21 cellular contexts compared by ENCODE assay signal in the genomic region with DNA sequence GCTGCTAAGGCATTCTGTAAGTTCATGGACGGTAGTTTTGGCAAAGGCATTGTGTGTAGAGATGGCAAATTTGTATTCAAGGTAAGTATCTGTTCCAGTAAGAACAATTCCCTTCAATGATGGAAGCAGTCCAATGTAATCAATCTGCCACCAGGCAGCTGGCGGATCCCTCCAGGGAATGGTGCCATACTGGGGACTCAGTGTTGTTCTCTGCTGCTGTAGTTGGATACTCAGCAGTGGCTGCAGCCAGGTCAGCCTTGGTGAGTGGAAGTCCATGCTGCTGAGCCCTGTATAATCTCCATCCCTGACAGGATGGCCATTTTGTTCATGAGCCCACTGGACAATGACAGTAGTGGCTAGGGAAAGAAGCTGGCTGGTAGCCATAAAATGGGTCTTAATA.
DNase-seq lines count a peak whose midpoint lies in the region; TF ChIP-seq lines count a peak whose summit lies in the region.
"Had no signal": no experiment of that assay in that cellular context is flagged by ENCODE, and none has a peak within 500 bp of the region (broad histone marks: within the 10 kb centered on the region; RNA-seq: fewer than 3 reads in every experiment).

No MANE protein-coding gene starts in this region.

- H3K36me3 ChIP-seq in tibial nerve = no peaks in the 10 kb centered on the region
- H3K36me3 ChIP-seq: BLaER1 treated with 17β-estradiol and CSF1 and Interleukin-3, amounts not matched to agents 10 nM and 100 nM had no signal

- no peaks in the 10 kb centered on the region for H3K4me1 ChIP-seq in tibial nerve
- H3K4me1 ChIP-seq: BLaER1 treated with 17β-estradiol and CSF1 and Interleukin-3, amounts not matched to agents 10 nM and 100 nM had no signal

- no peak overlapping the region for H3K4me3 Mint-ChIP-seq in activated naive CD4-positive, alpha-beta T cell treated with anti-CD3 and anti-CD28 coated beads for 36 hours
- H3K4me3 Mint-ChIP-seq: CD4-positive, alpha-beta memory T cell; IgD-negative memory B cell; T-helper 1 cell treated with Interleukin-12 subunit alpha and Interleukin-12 subunit beta and Interleukin-4 antibody, amounts not matched to agents 30 μg/mL and 1 μg/mL, for 36 hours had no signal

- no peaks in the 10 kb centered on the region for H3K27me3 ChIP-seq in tibial nerve
- H3K27me3 ChIP-seq: BLaER1 treated with 17β-estradiol and CSF1 and Interleukin-3, amounts not matched to agents 10 nM and 100 nM had no signal

- H3K4me1 Mint-ChIP-seq in activated naive CD4-positive, alpha-beta T cell treated with anti-CD3 and anti-CD28 coated beads for 36 hours (ENCODE audit: low read depth) = no peaks in the 10 kb centered on the region
- H3K4me1 Mint-ChIP-seq: CD4-positive, alpha-beta memory T cell; IgD-negative memory B cell had no signal

- no peak overlapping the region for H3K27ac ChIP-seq in tibial nerve
- H3K27ac ChIP-seq: 22Rv1; BLaER1 treated with 17β-estradiol and CSF1 and Interleukin-3, amounts not matched to agents 10 nM and 100 nM had no signal

- H3K27me3 Mint-ChIP-seq in activated naive CD4-positive, alpha-beta T cell treated with anti-CD3 and anti-CD28 coated beads for 36 hours (ENCODE audit: low read depth) = peaks cover 9% of the 10 kb centered on the region
- H3K27me3 Mint-ChIP-seq: IgD-negative memory B cell had no signal

- no peaks in the 10 kb centered on the region for H3K36me3 Mint-ChIP-seq in activated naive CD4-positive, alpha-beta T cell treated with anti-CD3 and anti-CD28 coated beads for 36 hours (ENCODE audit: low read depth)
- H3K36me3 Mint-ChIP-seq: CD4-positive, alpha-beta memory T cell had no signal

- H3K4me3 ChIP-seq in tibial nerve = no peak overlapping the region
- H3K4me3 ChIP-seq: BLaER1 treated with 17β-estradiol and CSF1 and Interleukin-3, amounts not matched to agents 10 nM and 100 nM had no signal

- no peak for TF ChIP-seq POLR2A in tibial nerve (IDR thresholded peaks at IDR 0.05)

- TF ChIP-seq CTCF in tibial nerve (IDR thresholded peaks at IDR 0.05) = no peak

- no peak overlapping the region for H3K27ac Mint-ChIP-seq in activated naive CD4-positive, alpha-beta T cell treated with anti-CD3 and anti-CD28 coated beads for 36 hours
- H3K27ac Mint-ChIP-seq: CD4-positive, alpha-beta memory T cell; IgD-negative memory B cell; T-helper 1 cell treated with Interleukin-12 subunit alpha and Interleukin-12 subunit beta and Interleukin-4 antibody, amounts not matched to agents 30 μg/mL and 1 μg/mL, for 36 hours had no signal

- intact Hi-C loops in activated naive CD4-positive, alpha-beta T cell treated with anti-CD3 and anti-CD28 coated beads for 36 hours (cut with micrococcal nuclease) = no loop called here

- CTCF ChIA-PET in activated naive CD4-positive, alpha-beta T cell treated with anti-CD3 and anti-CD28 coated beads for 36 hours (lab: Charles Lee) = no interaction called here

- no peak for TF ChIP-seq EP300 in tibial nerve (IDR thresholded peaks at IDR 0.05)

- H3K9me3 ChIP-seq in tibial nerve = no peaks in the 10 kb centered on the region

- peak; percentile 7 for DNase-seq in DMS 273 (lab: John Stamatoyannopoulos, UW; ENCODE audit: unreplicated experiment)
- DNase-seq in DMS 273 treated with DMSO at 0.1 percent for 48 hours (lab: John Stamatoyannopoulos, UW) = no peak
- peak; percentile 12 for DNase-seq in Ammon's horn (ENCODE audit: low spot score)
- DNase-seq in NCI-H2029 (lab: John Stamatoyannopoulos, UW) = peak; percentile 90
- DNase-seq in NCI-H69 (lab: John Stamatoyannopoulos, UW) = peak; percentile 73
- DNase-seq in tibial nerve (ENCODE audit: low spot score in 2 of 2) = no peak
- no peak for DNase-seq in epidermal melanocyte (ENCODE audit: insufficient read length, low spot score)
- DNase-seq in activated naive CD4-positive, alpha-beta T cell treated with anti-CD3 and anti-CD28 coated beads for 36 hours = no peak
- DNase-seq: ACHN; CD4-positive, alpha-beta memory T cell; GOT3; HCEC 1CT; MV-4-11; NCI-H1436 treated with DMSO at 0.1 percent for 48 hours; NCI-H2107; NCI-H510A; NCI-H774 had no signal

- 83 to 93% methylated on average over 2 of the region's 2 CpGs for WGBS in tibial nerve, 2 donors

- H3K9me3 Mint-ChIP-seq in activated naive CD4-positive, alpha-beta T cell treated with anti-CD3 and anti-CD28 coated beads for 36 hours = no peaks in the 10 kb centered on the region
- H3K9me3 Mint-ChIP-seq: T-helper 1 cell treated with Interleukin-12 subunit alpha and Interleukin-12 subunit beta and Interleukin-4 antibody, amounts not matched to agents 30 μg/mL and 1 μg/mL, for 36 hours had no signal

Comparison
In these comparisons a context has a peak if more than half of its experiments do, and no peak if none do; other contexts are left out.
1. DNase-seq: peak in DMS 273 (single experiment), Ammon's horn (single experiment), NCI-H2029 (single experiment) and NCI-H69 (single experiment); none in DMS 273 treated with DMSO at 0.1 percent for 48 hours (single experiment), tibial nerve (0 of 2), epidermal melanocyte (single experiment) and activated naive CD4-positive, alpha-beta T cell treated with anti-CD3 and anti-CD28 coated beads for 36 hours (single experiment).